Comparison of ENCODE assay signal across 1 cellular context in genomic region chr1:17588048-17588781, GRCh38.
TF ChIP-seq lines count a peak whose summit lies in the region.

No MANE protein-coding gene starts in this region.

TF ChIP-seq in HepG2, 621 proteins besides CTCF, POLR2A, EP300 and RAD21 (continued from another document and continues in another):
- TF ChIP-seq GRHL1 (CRISPR knock-in tag; conservative IDR thresholded peaks at IDR 0.05), result no peak
- peak; percentile 57; the same call in 1 of the 2 replicates for TF ChIP-seq BHLHE40 (IDR thresholded peaks at IDR 0.05; ENCODE audit: low read length)
- TF ChIP-seq POGZ (CRISPR knock-in tag; IDR thresholded peaks at IDR 0.05), result peak; percentile 50
- peak; percentile 66 for TF ChIP-seq AGO2 (optimal IDR thresholded peaks at IDR 0.05; ENCODE audit: low read depth, low read length)
- no peak for TF ChIP-seq LCORL (IDR thresholded peaks at IDR 0.05)
- peak; percentile 98 for TF ChIP-seq LCORL (CRISPR knock-in tag; IDR thresholded peaks at IDR 0.05)
- peak; percentile 85 for TF ChIP-seq SALL1 (CRISPR knock-in tag; IDR thresholded peaks at IDR 0.05)
- no peak for TF ChIP-seq TBL1XR1 (IDR thresholded peaks at IDR 0.05; ENCODE audit: borderline replicate concordance, low read length, partially characterized antibody)
- TF ChIP-seq, protein P1, sequence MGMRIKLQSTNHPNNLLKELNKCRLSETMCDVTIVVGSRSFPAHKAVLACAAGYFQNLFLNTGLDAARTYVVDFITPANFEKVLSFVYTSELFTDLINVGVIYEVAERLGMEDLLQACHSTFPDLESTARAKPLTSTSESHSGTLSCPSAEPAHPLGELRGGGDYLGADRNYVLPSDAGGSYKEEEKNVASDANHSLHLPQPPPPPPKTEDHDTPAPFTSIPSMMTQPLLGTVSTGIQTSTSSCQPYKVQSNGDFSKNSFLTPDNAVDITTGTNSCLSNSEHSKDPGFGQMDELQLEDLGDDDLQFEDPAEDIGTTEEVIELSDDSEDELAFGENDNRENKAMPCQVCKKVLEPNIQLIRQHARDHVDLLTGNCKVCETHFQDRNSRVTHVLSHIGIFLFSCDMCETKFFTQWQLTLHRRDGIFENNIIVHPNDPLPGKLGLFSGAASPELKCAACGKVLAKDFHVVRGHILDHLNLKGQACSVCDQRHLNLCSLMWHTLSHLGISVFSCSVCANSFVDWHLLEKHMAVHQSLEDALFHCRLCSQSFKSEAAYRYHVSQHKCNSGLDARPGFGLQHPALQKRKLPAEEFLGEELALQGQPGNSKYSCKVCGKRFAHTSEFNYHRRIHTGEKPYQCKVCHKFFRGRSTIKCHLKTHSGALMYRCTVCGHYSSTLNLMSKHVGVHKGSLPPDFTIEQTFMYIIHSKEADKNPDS (CRISPR knock-in tag; IDR thresholded peaks at IDR 0.05), result no peak
- no peak for TF ChIP-seq PAF1 (CRISPR knock-in tag; IDR thresholded peaks at IDR 0.05)
- TF ChIP-seq ZFYVE20 (CRISPR knock-in tag; IDR thresholded peaks at IDR 0.05; ENCODE audit: borderline replicate concordance, low read depth), result no peak
- 0 out of 2 replicates have a peak, but pooled peaks have one; percentile 45 for TF ChIP-seq ZNF724P (CRISPR knock-in tag; IDR thresholded peaks at IDR 0.05; ENCODE audit: borderline replicate concordance)
- peak; percentile 74 for TF ChIP-seq PITX1 (CRISPR knock-in tag; IDR thresholded peaks at IDR 0.05)
- TF ChIP-seq ZMYM3 (CRISPR knock-in tag; IDR thresholded peaks at IDR 0.05), result peak; percentile 85
- TF ChIP-seq KLF13 (CRISPR knock-in tag; IDR thresholded peaks at IDR 0.05), result no peak
- 0 out of 2 replicates have a peak, but pooled peaks have one; percentile 35 for TF ChIP-seq ZNF772 (CRISPR knock-in tag; IDR thresholded peaks at IDR 0.05)
- TF ChIP-seq, protein P2, sequence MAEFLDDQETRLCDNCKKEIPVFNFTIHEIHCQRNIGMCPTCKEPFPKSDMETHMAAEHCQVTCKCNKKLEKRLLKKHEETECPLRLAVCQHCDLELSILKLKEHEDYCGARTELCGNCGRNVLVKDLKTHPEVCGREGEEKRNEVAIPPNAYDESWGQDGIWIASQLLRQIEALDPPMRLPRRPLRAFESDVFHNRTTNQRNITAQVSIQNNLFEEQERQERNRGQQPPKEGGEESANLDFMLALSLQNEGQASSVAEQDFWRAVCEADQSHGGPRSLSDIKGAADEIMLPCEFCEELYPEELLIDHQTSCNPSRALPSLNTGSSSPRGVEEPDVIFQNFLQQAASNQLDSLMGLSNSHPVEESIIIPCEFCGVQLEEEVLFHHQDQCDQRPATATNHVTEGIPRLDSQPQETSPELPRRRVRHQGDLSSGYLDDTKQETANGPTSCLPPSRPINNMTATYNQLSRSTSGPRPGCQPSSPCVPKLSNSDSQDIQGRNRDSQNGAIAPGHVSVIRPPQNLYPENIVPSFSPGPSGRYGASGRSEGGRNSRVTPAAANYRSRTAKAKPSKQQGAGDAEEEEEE (CRISPR knock-in tag; IDR thresholded peaks at IDR 0.05; ENCODE audit: borderline replicate concordance), result no peak
- TF ChIP-seq, protein P3, sequence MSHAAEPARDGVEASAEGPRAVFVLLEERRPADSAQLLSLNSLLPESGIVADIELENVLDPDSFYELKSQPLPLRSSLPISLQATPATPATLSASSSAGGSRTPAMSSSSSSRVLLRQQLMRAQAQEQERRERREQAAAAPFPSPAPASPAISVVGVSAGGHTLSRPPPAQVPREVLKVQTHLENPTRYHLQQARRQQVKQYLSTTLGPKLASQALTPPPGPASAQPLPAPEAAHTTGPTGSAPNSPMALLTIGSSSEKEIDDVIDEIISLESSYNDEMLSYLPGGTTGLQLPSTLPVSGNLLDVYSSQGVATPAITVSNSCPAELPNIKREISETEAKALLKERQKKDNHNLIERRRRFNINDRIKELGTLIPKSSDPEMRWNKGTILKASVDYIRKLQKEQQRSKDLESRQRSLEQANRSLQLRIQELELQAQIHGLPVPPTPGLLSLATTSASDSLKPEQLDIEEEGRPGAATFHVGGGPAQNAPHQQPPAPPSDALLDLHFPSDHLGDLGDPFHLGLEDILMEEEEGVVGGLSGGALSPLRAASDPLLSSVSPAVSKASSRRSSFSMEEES (CRISPR knock-in tag; IDR thresholded peaks at IDR 0.05), result 0 out of 2 replicates have a peak, but pooled peaks have one; percentile 39
- peak; percentile 72; the same call in 1 of the 2 replicates for TF ChIP-seq ZNF264 (CRISPR knock-in tag; IDR thresholded peaks at IDR 0.05)
- peak; percentile 54; the same call in 1 of the 2 replicates for TF ChIP-seq IRF2 (CRISPR knock-in tag; IDR thresholded peaks at IDR 0.05)
- peak; percentile 37; the same call in 1 of the 2 replicates for TF ChIP-seq HBP1 (CRISPR knock-in tag; IDR thresholded peaks at IDR 0.05; ENCODE audit: low read depth)
- TF ChIP-seq ZNF75D (CRISPR knock-in tag; IDR thresholded peaks at IDR 0.05; ENCODE audit: borderline replicate concordance), result no peak
- peak; percentile 96 for TF ChIP-seq PHF21A (CRISPR knock-in tag; IDR thresholded peaks at IDR 0.05)
- TF ChIP-seq PAXIP1 (CRISPR knock-in tag; conservative IDR thresholded peaks at IDR 0.05), result peak; percentile 93
- 0 out of 2 replicates have a peak, but pooled peaks have one; percentile 36 for TF ChIP-seq RCOR2 (CRISPR knock-in tag; IDR thresholded peaks at IDR 0.05)
- no peak for TF ChIP-seq GABPA (IDR thresholded peaks at IDR 0.05; ENCODE audit: low read depth, low read length)
- TF ChIP-seq GABPA (CRISPR knock-in tag; IDR thresholded peaks at IDR 0.05; ENCODE audit: low read depth), result peak; percentile 19; the same call in 1 of the 2 replicates
- no peak for TF ChIP-seq ZMAT5 (CRISPR knock-in tag; IDR thresholded peaks at IDR 0.05; ENCODE audit: borderline replicate concordance, low read depth)
- peak; percentile 78 for TF ChIP-seq RARA (CRISPR knock-in tag; IDR thresholded peaks at IDR 0.05)
- no peak for TF ChIP-seq RBAK (CRISPR knock-in tag; IDR thresholded peaks at IDR 0.05)
- TF ChIP-seq SAP130 (CRISPR knock-in tag; IDR thresholded peaks at IDR 0.05; ENCODE audit: low read depth), result peak; percentile 97
- TF ChIP-seq SIX1 (CRISPR knock-in tag; IDR thresholded peaks at IDR 0.05; ENCODE audit: borderline replicate concordance), result no peak
- no peak; the same call in 1 of the 2 replicates for TF ChIP-seq HMG20B (CRISPR knock-in tag; conservative IDR thresholded peaks at IDR 0.05)
- TF ChIP-seq ZSCAN12 (CRISPR knock-in tag; IDR thresholded peaks at IDR 0.05), result no peak
- TF ChIP-seq SP5 (CRISPR knock-in tag; IDR thresholded peaks at IDR 0.05; ENCODE audit: borderline replicate concordance, low read depth), result peak; percentile 97
- peak; percentile 75 for TF ChIP-seq ZNF331 (CRISPR knock-in tag; IDR thresholded peaks at IDR 0.05)
- TF ChIP-seq ZNF281 (CRISPR knock-in tag; IDR thresholded peaks at IDR 0.05; ENCODE audit: borderline replicate concordance), result peak; percentile 29; the same call in 1 of the 2 replicates
- peak; percentile 75 for TF ChIP-seq FOXO1 (CRISPR knock-in tag; IDR thresholded peaks at IDR 0.05)
- no peak for TF ChIP-seq SATB2 (CRISPR knock-in tag; IDR thresholded peaks at IDR 0.05)
- peak; percentile 59 for TF ChIP-seq PHF5A (CRISPR knock-in tag; IDR thresholded peaks at IDR 0.05; ENCODE audit: low read depth, unreplicated experiment)
- TF ChIP-seq, protein P4, sequence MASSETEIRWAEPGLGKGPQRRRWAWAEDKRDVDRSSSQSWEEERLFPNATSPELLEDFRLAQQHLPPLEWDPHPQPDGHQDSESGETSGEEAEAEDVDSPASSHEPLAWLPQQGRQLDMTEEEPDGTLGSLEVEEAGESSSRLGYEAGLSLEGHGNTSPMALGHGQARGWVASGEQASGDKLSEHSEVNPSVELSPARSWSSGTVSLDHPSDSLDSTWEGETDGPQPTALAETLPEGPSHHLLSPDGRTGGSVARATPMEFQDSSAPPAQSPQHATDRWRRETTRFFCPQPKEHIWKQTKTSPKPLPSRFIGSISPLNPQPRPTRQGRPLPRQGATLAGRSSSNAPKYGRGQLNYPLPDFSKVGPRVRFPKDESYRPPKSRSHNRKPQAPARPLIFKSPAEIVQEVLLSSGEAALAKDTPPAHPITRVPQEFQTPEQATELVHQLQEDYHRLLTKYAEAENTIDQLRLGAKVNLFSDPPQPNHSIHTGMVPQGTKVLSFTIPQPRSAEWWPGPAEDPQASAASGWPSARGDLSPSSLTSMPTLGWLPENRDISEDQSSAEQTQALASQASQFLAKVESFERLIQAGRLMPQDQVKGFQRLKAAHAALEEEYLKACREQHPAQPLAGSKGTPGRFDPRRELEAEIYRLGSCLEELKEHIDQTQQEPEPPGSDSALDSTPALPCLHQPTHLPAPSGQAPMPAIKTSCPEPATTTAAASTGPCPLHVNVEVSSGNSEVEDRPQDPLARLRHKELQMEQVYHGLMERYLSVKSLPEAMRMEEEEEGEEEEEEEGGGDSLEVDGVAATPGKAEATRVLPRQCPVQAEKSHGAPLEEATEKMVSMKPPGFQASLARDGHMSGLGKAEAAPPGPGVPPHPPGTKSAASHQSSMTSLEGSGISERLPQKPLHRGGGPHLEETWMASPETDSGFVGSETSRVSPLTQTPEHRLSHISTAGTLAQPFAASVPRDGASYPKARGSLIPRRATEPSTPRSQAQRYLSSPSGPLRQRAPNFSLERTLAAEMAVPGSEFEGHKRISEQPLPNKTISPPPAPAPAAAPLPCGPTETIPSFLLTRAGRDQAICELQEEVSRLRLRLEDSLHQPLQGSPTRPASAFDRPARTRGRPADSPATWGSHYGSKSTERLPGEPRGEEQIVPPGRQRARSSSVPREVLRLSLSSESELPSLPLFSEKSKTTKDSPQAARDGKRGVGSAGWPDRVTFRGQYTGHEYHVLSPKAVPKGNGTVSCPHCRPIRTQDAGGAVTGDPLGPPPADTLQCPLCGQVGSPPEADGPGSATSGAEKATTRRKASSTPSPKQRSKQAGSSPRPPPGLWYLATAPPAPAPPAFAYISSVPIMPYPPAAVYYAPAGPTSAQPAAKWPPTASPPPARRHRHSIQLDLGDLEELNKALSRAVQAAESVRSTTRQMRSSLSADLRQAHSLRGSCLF (CRISPR knock-in tag; IDR thresholded peaks at IDR 0.05; ENCODE audit: borderline replicate concordance), result no peak
- TF ChIP-seq SOX5 (CRISPR knock-in tag; IDR thresholded peaks at IDR 0.05; ENCODE audit: borderline replicate concordance), result peak; percentile 65; the same call in 1 of the 2 replicates
